Comparison of ENCODE assay signal across 28 cellular contexts in genomic region chr10:53716156-53716555, GRCh38.
"Had no signal": no experiment of that assay in that cellular context is flagged by ENCODE, and none has a peak within 500 bp of the region (broad histone marks: within the 10 kb centered on the region; RNA-seq: fewer than 3 reads in every experiment).

No MANE protein-coding gene starts in this region.

- H3K27me3 Mint-ChIP-seq: stimulated activated memory B cell treated with anti-CD40 and anti-IgM and Interleukin-4, amounts not matched to agents 10 μg/mL and 1 μg/mL and 100 μg/mL, for 72 hours; stimulated activated naive B cell treated with anti-CD40 and anti-IgM and Interleukin-4, amounts not matched to agents 10 μg/mL and 1 μg/mL and 100 μg/mL, for 72 hours; stimulated activated naive CD8-positive, alpha-beta T cell treated with anti-CD3 and anti-CD28 coated beads, Interleukin-15, amount 100 ng/mL, for 72 hours; stimulated activated naive CD8-positive, alpha-beta T cell treated with anti-CD3 and anti-CD28 coated beads, Interleukin-15, Interleukin-2, amounts not matched to agents 100 ng/mL and 50 ng/mL, for 24 hours; type B pancreatic cell had no signal

- H3K27ac ChIP-seq: stomach, suprapubic skin, testis, thoracic aorta, tibial artery, tibial nerve, transverse colon, upper lobe of left lung, upper lobe of right lung, uterus, vagina had no signal

- H3K4me3 Mint-ChIP-seq: stimulated activated effector memory CD8-positive, alpha-beta T cell treated with anti-CD3 and anti-CD28 coated beads, Interleukin-12 subunit alpha, Interleukin-12 subunit beta, amount 100 ng/mL, for 72 hours; stimulated activated memory B cell treated with anti-CD40 and anti-IgM and Interleukin-4, amounts not matched to agents 10 μg/mL and 1 μg/mL and 100 μg/mL, for 72 hours; stimulated activated naive B cell treated with anti-CD40 and anti-IgM and Interleukin-4, amounts not matched to agents 10 μg/mL and 1 μg/mL and 100 μg/mL, for 72 hours; stimulated activated naive CD8-positive, alpha-beta T cell treated with anti-CD3 and anti-CD28 coated beads, Interleukin-15, amount 100 ng/mL, for 72 hours; stimulated activated naive CD8-positive, alpha-beta T cell treated with anti-CD3 and anti-CD28 coated beads, Interleukin-15, Interleukin-2, amounts not matched to agents 100 ng/mL and 50 ng/mL, for 24 hours; type B pancreatic cell had no signal

- ATAC-seq: stimulated activated effector memory CD8-positive, alpha-beta T cell treated with anti-CD3 and anti-CD28 coated beads, Interleukin-12 subunit alpha, Interleukin-12 subunit beta, amount 100 ng/mL, for 72 hours; stimulated activated memory B cell treated with anti-CD40 and anti-IgM and Interleukin-4, amounts not matched to agents 10 μg/mL and 1 μg/mL and 100 μg/mL, for 72 hours; stimulated activated naive B cell treated with anti-CD40 and anti-IgM and Interleukin-4, amounts not matched to agents 10 μg/mL and 1 μg/mL and 100 μg/mL, for 72 hours; stimulated activated naive CD8-positive, alpha-beta T cell treated with anti-CD3 and anti-CD28 coated beads, Interleukin-15, amount 100 ng/mL, for 72 hours; stimulated activated naive CD8-positive, alpha-beta T cell treated with anti-CD3 and anti-CD28 coated beads, Interleukin-15, Interleukin-2, amounts not matched to agents 100 U/mL and 50 U/mL, for 24 hours; upper lobe of right lung had no signal

- H3K4me1 ChIP-seq: stomach, suprapubic skin, testis, tibial artery, tibial nerve, transverse colon, upper lobe of left lung, upper lobe of right lung, uterus, vagina had no signal

- FAIRE-seq: urothelium cell line had no signal

- H3K4me1 Mint-ChIP-seq: stimulated activated effector memory CD8-positive, alpha-beta T cell treated with anti-CD3 and anti-CD28 coated beads, Interleukin-12 subunit alpha, Interleukin-12 subunit beta, amount 100 ng/mL, for 72 hours; stimulated activated memory B cell treated with anti-CD40 and anti-IgM and Interleukin-4, amounts not matched to agents 10 μg/mL and 1 μg/mL and 100 μg/mL, for 72 hours; stimulated activated naive B cell treated with anti-CD40 and anti-IgM and Interleukin-4, amounts not matched to agents 10 μg/mL and 1 μg/mL and 100 μg/mL, for 72 hours; stimulated activated naive CD8-positive, alpha-beta T cell treated with anti-CD3 and anti-CD28 coated beads, Interleukin-15, amount 100 ng/mL, for 72 hours had no signal

- H3K9me3 ChIP-seq: testis, thoracic aorta, tibial artery, tibial nerve, transverse colon, upper lobe of left lung, upper lobe of right lung, uterus, vagina had no signal

- H3K36me3 Mint-ChIP-seq: stimulated activated effector memory CD8-positive, alpha-beta T cell treated with anti-CD3 and anti-CD28 coated beads, Interleukin-12 subunit alpha, Interleukin-12 subunit beta, amount 100 ng/mL, for 72 hours; stimulated activated memory B cell treated with anti-CD40 and anti-IgM and Interleukin-4, amounts not matched to agents 10 μg/mL and 1 μg/mL and 100 μg/mL, for 72 hours; stimulated activated naive B cell treated with anti-CD40 and anti-IgM and Interleukin-4, amounts not matched to agents 10 μg/mL and 1 μg/mL and 100 μg/mL, for 72 hours; type B pancreatic cell had no signal

- DNase-seq: stimulated activated CD4-positive, alpha-beta T cell treated with anti-CD3 and anti-CD28 coated beads, Interleukin-2, amount 100 ng/mL, for 48 hours; stimulated activated CD4-positive, alpha-beta T cell treated with anti-CD3 and anti-CD28 coated beads, Interleukin-4, amount 100 ng/mL, for 1 hour; stimulated activated CD4-positive, alpha-beta T cell treated with anti-CD3 and anti-CD28 coated beads, Interleukin-4, amount 100 ng/mL, for 24 hours; stimulated activated CD4-positive, alpha-beta T cell treated with anti-CD3 and anti-CD28 coated beads, Interleukin-4, amount 100 ng/mL, for 4 hours; stimulated activated CD8-positive, alpha-beta memory T cell treated with anti-CD3 and anti-CD28 coated beads, Interleukin-4, amount 100 ng/mL, for 48 hours; stimulated activated naive B cell treated with anti-CD40 and anti-IgM and Interleukin-4, amounts not matched to agents 10 μg/mL and 1 μg/mL and 100 μg/mL, for 72 hours; stimulated activated naive CD4-positive, alpha-beta T cell; stimulated activated naive CD4-positive, alpha-beta T cell treated with Interleukin-2 at 50 U/mL for 16 hours; stimulated activated naive CD8-positive, alpha-beta T cell treated with anti-CD3 and anti-CD28 coated beads, Interleukin-15, amount 100 ng/mL, for 72 hours; stimulated activated naive CD8-positive, alpha-beta T cell treated with anti-CD3 and anti-CD28 coated beads, Interleukin-15, Interleukin-2, amounts not matched to agents 100 U/mL and 50 U/mL, for 24 hours; stomach; substantia nigra; testis; tibial artery; transverse colon; trophoblast cell; upper lobe of left lung; upper lobe of right lung; uterus had no signal

- H3K36me3 ChIP-seq: stomach, suprapubic skin, thoracic aorta, tibial artery, tibial nerve, transverse colon, upper lobe of left lung, upper lobe of right lung, uterus, vagina had no signal

- H3K27ac Mint-ChIP-seq: stimulated activated effector memory CD8-positive, alpha-beta T cell treated with anti-CD3 and anti-CD28 coated beads, Interleukin-12 subunit alpha, Interleukin-12 subunit beta, amount 100 ng/mL, for 72 hours; stimulated activated memory B cell treated with anti-CD40 and anti-IgM and Interleukin-4, amounts not matched to agents 10 μg/mL and 1 μg/mL and 100 μg/mL, for 72 hours; stimulated activated naive B cell treated with anti-CD40 and anti-IgM and Interleukin-4, amounts not matched to agents 10 μg/mL and 1 μg/mL and 100 μg/mL, for 72 hours; stimulated activated naive CD8-positive, alpha-beta T cell treated with anti-CD3 and anti-CD28 coated beads, Interleukin-15, amount 100 ng/mL, for 72 hours; stimulated activated naive CD8-positive, alpha-beta T cell treated with anti-CD3 and anti-CD28 coated beads, Interleukin-15, Interleukin-2, amounts not matched to agents 100 ng/mL and 50 ng/mL, for 24 hours; type B pancreatic cell had no signal

- H3K27me3 ChIP-seq: stomach, suprapubic skin, testis, tibial artery, tibial nerve, transverse colon, upper lobe of left lung, upper lobe of right lung, uterus, vagina had no signal

- H3K4me3 ChIP-seq: stomach, suprapubic skin, testis, thoracic aorta, tibial artery, tibial nerve, transverse colon, upper lobe of left lung, upper lobe of right lung, uterus, vagina had no signal

- H3K9me3 Mint-ChIP-seq: stimulated activated memory B cell treated with anti-CD40 and anti-IgM and Interleukin-4, amounts not matched to agents 10 μg/mL and 1 μg/mL and 100 μg/mL, for 72 hours; stimulated activated naive CD8-positive, alpha-beta T cell treated with anti-CD3 and anti-CD28 coated beads, Interleukin-15, amount 100 ng/mL, for 72 hours; stimulated activated naive CD8-positive, alpha-beta T cell treated with anti-CD3 and anti-CD28 coated beads, Interleukin-15, Interleukin-2, amounts not matched to agents 100 ng/mL and 50 ng/mL, for 24 hours; type B pancreatic cell had no signal
